ENCODE assay signal across 9 cellular contexts in genomic region chr2:169397697-169398096, GRCh38. TPM values are rescaled to one million over a fixed set of nuclear protein-coding genes. Genes with fewer than 3 reads are reported as not detected.
DNase-seq lines count a peak whose midpoint lies in the region; ATAC-seq and TF ChIP-seq lines count a peak whose summit lies in the region.
"Had no signal": no experiment of that assay in that cellular context is flagged by ENCODE, and none has a peak within 500 bp of the region (broad histone marks: within the 10 kb centered on the region; RNA-seq: fewer than 3 reads in every experiment).

No MANE protein-coding gene starts in this region.

- no peaks in the 10 kb centered on the region for H3K9me3 ChIP-seq in osteoblast (ENCODE audit: low read depth, low read length)

- H3K4me3 ChIP-seq in osteoblast (ENCODE audit: insufficient read depth, low read length) (no peak overlapping the region), coronary artery (no peak overlapping the region)

- peaks cover 2% of the 10 kb centered on the region for H3K27me3 ChIP-seq in osteoblast (ENCODE audit: insufficient read depth, low read length)

- no peaks in the 10 kb centered on the region for H3K4me1 ChIP-seq in osteoblast (ENCODE audit: insufficient read depth, low read length)

- POLR2A ChIA-PET in GM10248 (lab: Yijun Ruan, JAX): no interaction called here

- H3K36me3 ChIP-seq in osteoblast (ENCODE audit: insufficient read depth, low read length): no peaks in the 10 kb centered on the region

- TF ChIP-seq CTCF in GM10248 (IDR thresholded peaks at IDR 0.05; ENCODE audit: control extremely low read depth, extremely low read depth, low read depth, missing control alignments) (peak; percentile 21), osteoblast (IDR thresholded peaks at IDR 0.05; ENCODE audit: extremely low read depth, low read depth, low read length) (peak; percentile 19), coronary artery (IDR thresholded peaks at IDR 0.05) (no peak)

- DNase-seq in GM10248 (ENCODE audit: extremely low spot score): no peak
- peak; percentile 16 for DNase-seq in NCI-H1694 (lab: John Stamatoyannopoulos, UW)
- peak; percentile 32 for DNase-seq in cerebellar cortex (ENCODE audit: low spot score)
- no peak for DNase-seq in osteoblast (ENCODE audit: insufficient read length, low spot score, missing footprints)
- no peak for DNase-seq in coronary artery (ENCODE audit: low spot score)
- no peak for DNase-seq in mucosa of gallbladder (ENCODE audit: low spot score)
- DNase-seq: Right ventricle myocardium superior had no signal

- ATAC-seq in HG02759 (IDR thresholded peaks at IDR 0.05; ENCODE audit: unreplicated experiment) (no peak), HG03457 (IDR thresholded peaks at IDR 0.05; ENCODE audit: unreplicated experiment) (no peak)

- H3K4me2 ChIP-seq in osteoblast (ENCODE audit: insufficient read depth, low read length): no peak overlapping the region

- H3K27ac ChIP-seq in osteoblast (ENCODE audit: low read depth, low read length) (no peak overlapping the region), coronary artery (no peak overlapping the region)

- no peaks in the 10 kb centered on the region for H4K20me1 ChIP-seq in osteoblast (ENCODE audit: insufficient read depth, low read length)

- no peaks in the 10 kb centered on the region for H3K79me2 ChIP-seq in osteoblast (ENCODE audit: insufficient read depth, low read length)

- no peak overlapping the region for H2AFZ ChIP-seq in osteoblast (ENCODE audit: low read length)

- CTCF ChIA-PET in GM10248 (lab: Yijun Ruan, JAX): interaction anchor here (1.1 to 2.0 kb wide), 3 partner anchors 255 to 436 kb away, joined by 3 to 9 read pairs (median 3); no protein-coding TSS in a partner anchor

RNA-seq across cellular contexts. Expression of gene LRP2, which starts 35.4 kb away (rescaled TPM):
- total RNA-seq in osteoblast (not detected in 2 replicates), mucosa of gallbladder (13.6 TPM)
- total RNA-seq: Right ventricle myocardium superior had no signal

Comparison
In these comparisons a context has a peak if more than half of its experiments do, and no peak if none do; other contexts are left out.
1. DNase-seq: peak in NCI-H1694 (single experiment) and cerebellar cortex (single experiment); none in GM10248 (single experiment), osteoblast (single experiment), coronary artery (single experiment) and mucosa of gallbladder (single experiment).
2. RNA of gene LRP2, which starts 35.4 kb away (total RNA-seq): 13.6 TPM in mucosa of gallbladder (single experiment); not detected in osteoblast; every median in the first group is over 10 times any median in the second.